9 cellular contexts compared by ENCODE assay signal in the genomic region with DNA sequence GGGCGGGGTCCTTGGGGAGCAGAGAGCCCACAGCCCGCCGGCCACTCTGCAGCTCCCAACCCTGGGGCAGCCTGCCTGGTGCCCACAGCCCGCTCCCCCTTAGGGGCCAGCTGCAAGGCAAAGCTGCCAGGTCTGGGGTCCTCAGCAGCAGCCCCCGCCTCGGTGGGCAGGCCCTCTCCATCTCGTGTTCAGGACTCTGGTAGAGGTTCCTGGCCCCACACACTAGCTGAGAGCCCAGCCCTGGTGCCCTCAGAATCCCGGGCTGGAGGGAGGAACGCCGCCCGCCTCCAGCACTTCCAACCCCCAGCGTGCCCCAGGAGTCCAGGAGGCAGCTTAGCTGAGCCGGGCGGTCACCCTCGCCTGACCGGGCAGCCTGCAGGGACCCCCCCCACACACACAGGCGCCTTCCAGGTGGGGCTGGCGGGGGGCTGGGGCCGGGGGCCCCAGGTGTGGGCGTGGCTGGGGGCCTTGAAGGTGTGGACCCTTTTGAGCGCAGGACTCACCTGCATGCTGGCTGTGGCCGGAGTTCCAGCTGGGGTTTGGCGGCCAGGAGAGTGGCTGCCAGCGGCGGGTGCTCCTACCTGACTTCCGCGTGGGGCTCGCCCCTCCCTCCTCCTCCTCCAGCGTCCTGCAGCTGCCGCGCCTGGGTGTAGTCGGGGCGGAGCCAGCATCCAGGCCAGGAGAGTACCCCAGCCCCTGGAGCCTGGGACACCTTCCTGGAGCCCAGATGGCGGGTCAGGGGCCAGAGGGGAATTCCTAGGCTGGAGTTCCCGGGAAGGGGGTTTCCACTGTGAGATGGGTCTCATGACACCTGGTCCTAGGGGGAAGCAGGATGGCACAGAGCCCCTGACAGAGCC. TPM values are rescaled to one million over a fixed set of nuclear protein-coding genes. Genes with fewer than 3 reads are reported as not detected.
A peak's percentile ranks its signal among the peaks of the same experiment; 100 is the strongest.
DNase-seq lines count a peak whose midpoint lies in the region; ATAC-seq and TF ChIP-seq lines count a peak whose summit lies in the region.
"Had no signal": no experiment of that assay in that cellular context is flagged by ENCODE, and none has a peak within 500 bp of the region (broad histone marks: within the 10 kb centered on the region; RNA-seq: fewer than 3 reads in every experiment).

A gene with protein sequence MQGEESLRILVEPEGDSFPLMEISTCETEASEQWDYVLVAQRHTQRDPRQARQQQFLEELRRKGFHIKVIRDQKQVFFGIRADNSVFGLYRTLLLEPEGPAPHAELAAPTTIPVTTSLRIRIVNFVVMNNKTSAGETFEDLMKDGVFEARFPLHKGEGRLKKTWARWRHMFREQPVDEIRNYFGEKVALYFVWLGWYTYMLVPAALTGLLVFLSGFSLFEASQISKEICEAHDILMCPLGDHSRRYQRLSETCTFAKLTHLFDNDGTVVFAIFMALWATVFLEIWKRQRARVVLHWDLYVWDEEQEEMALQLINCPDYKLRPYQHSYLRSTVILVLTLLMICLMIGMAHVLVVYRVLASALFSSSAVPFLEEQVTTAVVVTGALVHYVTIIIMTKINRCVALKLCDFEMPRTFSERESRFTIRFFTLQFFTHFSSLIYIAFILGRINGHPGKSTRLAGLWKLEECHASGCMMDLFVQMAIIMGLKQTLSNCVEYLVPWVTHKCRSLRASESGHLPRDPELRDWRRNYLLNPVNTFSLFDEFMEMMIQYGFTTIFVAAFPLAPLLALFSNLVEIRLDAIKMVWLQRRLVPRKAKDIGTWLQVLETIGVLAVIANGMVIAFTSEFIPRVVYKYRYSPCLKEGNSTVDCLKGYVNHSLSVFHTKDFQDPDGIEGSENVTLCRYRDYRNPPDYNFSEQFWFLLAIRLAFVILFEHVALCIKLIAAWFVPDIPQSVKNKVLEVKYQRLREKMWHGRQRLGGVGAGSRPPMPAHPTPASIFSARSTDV (minus strand): TSS at position 594 of the 857 bp plus-strand sequence. CDS start 85 bp downstream, at position 509.

- ATAC-seq in HG03045 (IDR thresholded peaks at IDR 0.05; ENCODE audit: unreplicated experiment) = peak; percentile 54
- ATAC-seq in activated naive CD8-positive, alpha-beta T cell treated with anti-CD3 and anti-CD28 coated beads, Interleukin-2, amount 50 U/mL, for 24 hours = peak; percentile 64
- ATAC-seq in HG03025 (IDR thresholded peaks at IDR 0.05; ENCODE audit: low FRiP score, unreplicated experiment) = no peak
- no peak for ATAC-seq in GM19023 (IDR thresholded peaks at IDR 0.05; ENCODE audit: unreplicated experiment)

- H3K27me3 Mint-ChIP-seq in activated naive CD8-positive, alpha-beta T cell treated with anti-CD3 and anti-CD28 coated beads, Interleukin-2, amount 50 U/mL, for 24 hours = no peaks in the 10 kb centered on the region
- H3K27me3 Mint-ChIP-seq in nephron (ENCODE audit: low read depth) (peaks cover 12% of the 10 kb centered on the region), endothelial cell (ENCODE audit: unreplicated experiment) (peaks cover 11% of the 10 kb centered on the region)

- TF ChIP-seq CTCF in GM13976 (IDR thresholded peaks at IDR 0.05; ENCODE audit: borderline replicate concordance, control extremely low read depth, extremely low read depth, insufficient read depth, missing control alignments) = no peak
- TF ChIP-seq CTCF in nephron (IDR thresholded peaks at IDR 0.05; ENCODE audit: unreplicated experiment in 3 of 3) = no peak
- TF ChIP-seq CTCF in endothelial cell (IDR thresholded peaks at IDR 0.05; ENCODE audit: unreplicated experiment) = no peak

- peaks cover 17% of the 10 kb centered on the region for H3K4me1 Mint-ChIP-seq in activated naive CD8-positive, alpha-beta T cell treated with anti-CD3 and anti-CD28 coated beads, Interleukin-2, amount 50 U/mL, for 24 hours
- H3K4me1 Mint-ChIP-seq in nephron (peaks cover 23% of the 10 kb centered on the region), endothelial cell (ENCODE audit: unreplicated experiment) (no peaks in the 10 kb centered on the region)

- no peak within 1 kb of the TSS for H3K27ac Mint-ChIP-seq in activated naive CD8-positive, alpha-beta T cell treated with anti-CD3 and anti-CD28 coated beads, Interleukin-2, amount 50 U/mL, for 24 hours
- H3K27ac Mint-ChIP-seq in nephron (no peak within 1 kb of the TSS), endothelial cell (ENCODE audit: unreplicated experiment) (no peak within 1 kb of the TSS)

- peak within 1 kb of the TSS; percentile 61 for H3K4me3 Mint-ChIP-seq in activated naive CD8-positive, alpha-beta T cell treated with anti-CD3 and anti-CD28 coated beads, Interleukin-2, amount 50 U/mL, for 24 hours
- H3K4me3 Mint-ChIP-seq in nephron (peak within 1 kb of the TSS in 2 of 3 experiments; percentile 47 to 66), endothelial cell (ENCODE audit: unreplicated experiment) (no peak within 1 kb of the TSS)

- in situ Hi-C loops in GM13976 (cut with MboI; ENCODE audit: low sequenced_read_pairs, unreplicated experiment) = no loop called here

- no peaks in the 10 kb centered on the region for H3K36me3 Mint-ChIP-seq in activated naive CD8-positive, alpha-beta T cell treated with anti-CD3 and anti-CD28 coated beads, Interleukin-2, amount 50 U/mL, for 24 hours (ENCODE audit: low read depth)
- H3K36me3 Mint-ChIP-seq in nephron (ENCODE audit: low read depth) = no peaks in the 10 kb centered on the region
- H3K36me3 Mint-ChIP-seq in endothelial cell (ENCODE audit: low read depth, unreplicated experiment) = peaks cover 3% of the 10 kb centered on the region

- DNase-seq in GM13976 (ENCODE audit: low spot score) (peak; percentile 91), SK-N-DZ (ENCODE audit: low spot score) (peak; percentile 48), endothelial cell (ENCODE audit: low spot score) (no peak)
- peak; percentile 61 for DNase-seq in activated naive CD8-positive, alpha-beta T cell treated with anti-CD3 and anti-CD28 coated beads, Interleukin-2, amount 50 U/mL, for 24 hours

- no peaks in the 10 kb centered on the region for H3K9me3 Mint-ChIP-seq in activated naive CD8-positive, alpha-beta T cell treated with anti-CD3 and anti-CD28 coated beads, Interleukin-2, amount 50 U/mL, for 24 hours
- H3K9me3 Mint-ChIP-seq in nephron (peaks cover 3% of the 10 kb centered on the region), endothelial cell (ENCODE audit: unreplicated experiment) (peaks cover 4% of the 10 kb centered on the region)

RNA-seq across cellular contexts. Expression of the gene that starts here (rescaled TPM):
- 0.06 TPM in 1 of 2 replicates, not detected in the other for polyA plus RNA-seq in SK-N-DZ (2014; cell fraction: cytosol; rRNA removed)
- polyA plus RNA-seq in SK-N-DZ (2014; cell fraction: nucleus; rRNA removed) = 3.1 and 5.7 TPM in 2 replicates
- total RNA-seq in endothelial cell (ENCODE audit: unreplicated experiment) = 0.41 TPM
- polyA plus RNA-seq: neural cell had no signal

Comparison
In these comparisons a context has a peak if more than half of its experiments do, and no peak if none do; other contexts are left out.
1. ATAC-seq: peak in HG03045 (single experiment) and activated naive CD8-positive, alpha-beta T cell treated with anti-CD3 and anti-CD28 coated beads, Interleukin-2, amount 50 U/mL, for 24 hours (single experiment); none in HG03025 (single experiment) and GM19023 (single experiment).